In genomic region chr7:114919587-114919986, GRCh38 we compare ENCODE assay signal across 17 cellular contexts. TPM values are rescaled to one million over a fixed set of nuclear protein-coding genes. Genes with fewer than 3 reads are reported as not detected.
DNase-seq lines count a peak whose midpoint lies in the region; ATAC-seq and TF ChIP-seq lines count a peak whose summit lies in the region.
"Had no signal": no experiment of that assay in that cellular context is flagged by ENCODE, and none has a peak within 500 bp of the region (broad histone marks: within the 10 kb centered on the region; RNA-seq: fewer than 3 reads in every experiment).

No MANE protein-coding gene starts in this region.

- peak overlapping the region; percentile 46 to 81 for H3K27ac Mint-ChIP-seq in T-cell
- no peak overlapping the region for H3K27ac Mint-ChIP-seq in neural crest cell (ENCODE audit: unreplicated experiment)
- H3K27ac Mint-ChIP-seq: H9 had no signal

- H3K36me3 Mint-ChIP-seq in activated T-cell treated with anti-CD3 and anti-CD28 coated beads, Interleukin-2, amount 50 U/mL, for 4 hours (ENCODE audit: insufficient read depth): peaks cover 8% of the 10 kb centered on the region
- H3K36me3 Mint-ChIP-seq in T-cell (no peaks in the 10 kb centered on the region), neural crest cell (ENCODE audit: low read depth) (no peaks in the 10 kb centered on the region)

- TF ChIP-seq CTCF in GM12875 (IDR thresholded peaks at IDR 0.05; ENCODE audit: borderline replicate concordance, insufficient read depth, low read depth, low read length) (no peak), neural crest cell (conservative IDR thresholded peaks at IDR 0.05) (no peak)

- peak overlapping the region; percentile 5 for H3K4me3 ChIP-seq in GM12875 (ENCODE audit: low read depth, low read length)
- H3K4me3 ChIP-seq: testis had no signal

- CTCF ChIA-PET in T-cell (lab: Charles Lee): no interaction called here

- peaks cover 64% of the 10 kb centered on the region for H3K4me1 Mint-ChIP-seq in activated T-cell treated with anti-CD3 and anti-CD28 coated beads, Interleukin-2, amount 50 U/mL, for 4 hours (ENCODE audit: low read depth)
- peaks cover 38 to 59% (median 58%) of the 10 kb centered on the region in 3 donors for H3K4me1 Mint-ChIP-seq in T-cell
- peaks cover 16% of the 10 kb centered on the region for H3K4me1 Mint-ChIP-seq in neural crest cell

- no peaks in the 10 kb centered on the region for H3K27me3 Mint-ChIP-seq in activated T-cell treated with anti-CD3 and anti-CD28 coated beads, Interleukin-2, amount 50 U/mL, for 4 hours (ENCODE audit: low read depth)
- H3K27me3 Mint-ChIP-seq in T-cell (no peaks in the 10 kb centered on the region), neural crest cell (ENCODE audit: low read depth) (no peaks in the 10 kb centered on the region)

- peak overlapping the region; percentile 1 for H3K4me3 Mint-ChIP-seq in activated T-cell treated with anti-CD3 and anti-CD28 coated beads, Interleukin-2, amount 50 U/mL, for 4 hours
- H3K4me3 Mint-ChIP-seq in T-cell (no peak overlapping the region), neural crest cell (peak overlapping the region; percentile 56)
- H3K4me3 Mint-ChIP-seq: H9 had no signal

- H3K9me3 Mint-ChIP-seq in activated T-cell treated with anti-CD3 and anti-CD28 coated beads, Interleukin-2, amount 50 U/mL, for 4 hours: peaks cover 1% of the 10 kb centered on the region
- H3K9me3 Mint-ChIP-seq in T-cell: no peaks in the 10 kb centered on the region
- no peaks in the 10 kb centered on the region for H3K9me3 Mint-ChIP-seq in neural crest cell
- H3K9me3 Mint-ChIP-seq: H9 had no signal

- no peak for ATAC-seq in activated T-cell treated with anti-CD3 and anti-CD28 coated beads, Interleukin-2, amount 50 U/mL, for 4 hours
- ATAC-seq in T-cell (replicated peaks in 1 of 4): no peak
- ATAC-seq in GM18498 (IDR thresholded peaks at IDR 0.05; ENCODE audit: unreplicated experiment): no peak
- ATAC-seq: HepG2 had no signal

- POLR2A ChIA-PET in T-cell (lab: Charles Lee): no interaction called here

- DNase-seq in activated T-cell treated with anti-CD3 and anti-CD28 coated beads, Interleukin-2, amount 50 U/mL, for 4 hours: no peak
- DNase-seq in activated T-cell treated with anti-CD3 and anti-CD28 coated beads for 4 hours (no peak), T-cell (no peak), neural crest cell (ENCODE audit: low read depth, low spot score) (no peak), kidney tubule cell (ENCODE audit: low spot score) (no peak), iPS-NIHi7 (ENCODE audit: extremely low spot score) (no peak)
- DNase-seq: brain microvascular endothelial cell; DMS79 treated with DMSO at 0.1 percent for 48 hours; H9; NCI-H1417; NCI-H524; stimulated activated CD8-positive, alpha-beta memory T cell treated with anti-CD3 and anti-CD28 coated beads, Interleukin-4, amount 100 ng/mL, for 48 hours; SW 1271; testis had no signal

RNA-seq across cellular contexts. Expression of gene MDFIC, which starts 2.3 kb away (rescaled TPM):
- total RNA-seq in activated T-cell treated with anti-CD3 and anti-CD28 coated beads, Interleukin-2, amount 50 U/mL, for 4 hours: 100 to 1,000 TPM in 1 of 3 donors, 10 to 100 TPM in 2; 84.4 to 119 (median 98.9) TPM
- 10 to 100 TPM; 56.3 to 84.6 (median 65.0) TPM for total RNA-seq in T-cell
- 10.1 and 11.1 TPM in 2 replicates for total RNA-seq in neural crest cell
- total RNA-seq: HepG2 had no signal

Comparison
In these comparisons a context has a peak if more than half of its experiments do, and no peak if none do; other contexts are left out.
1. H3K4me3 Mint-ChIP-seq: peak in activated T-cell treated with anti-CD3 and anti-CD28 coated beads, Interleukin-2, amount 50 U/mL, for 4 hours (single experiment) and neural crest cell (single experiment); none in T-cell (0 of 3).